Comparison of ENCODE assay signal across 1 cellular context in the genomic region with DNA sequence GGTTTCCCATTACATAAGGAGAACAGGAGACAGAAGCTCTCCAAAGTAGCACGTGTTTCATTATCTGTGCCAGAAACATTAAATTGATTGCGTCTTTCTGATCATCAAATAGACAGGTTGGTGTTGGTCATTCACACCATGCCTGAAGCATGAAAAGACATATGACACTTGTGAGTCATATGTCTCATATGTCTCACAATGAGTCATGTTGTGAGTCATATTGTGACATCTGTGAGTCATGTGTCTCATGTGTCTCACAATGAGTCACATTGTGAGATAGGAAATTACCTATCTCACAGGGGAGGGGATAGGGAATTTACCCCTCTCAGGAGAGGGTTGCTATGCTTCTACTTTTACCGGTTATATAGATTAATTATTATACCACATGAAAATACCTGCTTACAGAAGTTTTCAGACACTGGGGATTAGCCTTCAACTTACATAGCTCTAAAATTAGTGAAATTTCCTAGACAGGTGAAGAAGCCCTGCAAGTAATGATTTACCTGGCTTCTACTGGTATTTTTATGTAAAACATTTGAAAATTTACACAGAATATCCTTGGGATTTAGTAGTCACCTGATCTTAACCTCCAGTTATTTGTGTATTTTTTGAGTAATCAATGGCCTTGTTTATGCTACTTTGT.
A peak's percentile ranks its signal among the peaks of the same experiment; 100 is the strongest.
TF ChIP-seq lines count a peak whose summit lies in the region.

No MANE protein-coding gene starts in this region.

TF ChIP-seq in GM12878, 131 proteins besides CTCF, POLR2A, EP300 and RAD21 (continued from another document and continues in another):
- TF ChIP-seq, protein P1, sequence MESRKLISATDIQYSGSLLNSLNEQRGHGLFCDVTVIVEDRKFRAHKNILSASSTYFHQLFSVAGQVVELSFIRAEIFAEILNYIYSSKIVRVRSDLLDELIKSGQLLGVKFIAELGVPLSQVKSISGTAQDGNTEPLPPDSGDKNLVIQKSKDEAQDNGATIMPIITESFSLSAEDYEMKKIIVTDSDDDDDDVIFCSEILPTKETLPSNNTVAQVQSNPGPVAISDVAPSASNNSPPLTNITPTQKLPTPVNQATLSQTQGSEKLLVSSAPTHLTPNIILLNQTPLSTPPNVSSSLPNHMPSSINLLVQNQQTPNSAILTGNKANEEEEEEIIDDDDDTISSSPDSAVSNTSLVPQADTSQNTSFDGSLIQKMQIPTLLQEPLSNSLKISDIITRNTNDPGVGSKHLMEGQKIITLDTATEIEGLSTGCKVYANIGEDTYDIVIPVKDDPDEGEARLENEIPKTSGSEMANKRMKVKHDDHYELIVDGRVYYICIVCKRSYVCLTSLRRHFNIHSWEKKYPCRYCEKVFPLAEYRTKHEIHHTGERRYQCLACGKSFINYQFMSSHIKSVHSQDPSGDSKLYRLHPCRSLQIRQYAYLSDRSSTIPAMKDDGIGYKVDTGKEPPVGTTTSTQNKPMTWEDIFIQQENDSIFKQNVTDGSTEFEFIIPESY (IDR thresholded peaks at IDR 0.05), result peak; percentile 65; the same call in 1 of the 2 replicates
- TF ChIP-seq NKRF (conservative IDR thresholded peaks at IDR 0.05), result no peak
- peak; percentile 90 for TF ChIP-seq CHD2 (IDR thresholded peaks at IDR 0.05; ENCODE audit: borderline replicate concordance, low read depth, low read length)
- peak; percentile 98 for TF ChIP-seq RELA (IDR thresholded peaks at IDR 0.05; ENCODE audit: borderline replicate concordance, partially characterized antibody)
- no peak for TF ChIP-seq PAX8 (IDR thresholded peaks at IDR 0.05)
- TF ChIP-seq NR2C1 (IDR thresholded peaks at IDR 0.05), result no peak
- peak; percentile 87 for TF ChIP-seq NR2F1 (conservative IDR thresholded peaks at IDR 0.05)
- TF ChIP-seq PML (IDR thresholded peaks at IDR 0.05; ENCODE audit: low read length), result peak; percentile 96
- no peak for TF ChIP-seq PRDM15 (CRISPR knock-in tag; IDR thresholded peaks at IDR 0.05)
- TF ChIP-seq E2F4 (IDR thresholded peaks at IDR 0.05; ENCODE audit: low read depth, low read length), result no peak
- peak; percentile 91 to 97 for TF ChIP-seq IKZF2 (IDR thresholded peaks at IDR 0.05)
- TF ChIP-seq NFXL1 (IDR thresholded peaks at IDR 0.05; ENCODE audit: borderline replicate concordance), result no peak
- peak; percentile 100 for TF ChIP-seq NFIC (IDR thresholded peaks at IDR 0.05; ENCODE audit: low read depth, low read length)
- TF ChIP-seq KLF5 (IDR thresholded peaks at IDR 0.05; ENCODE audit: partially characterized antibody), result peak; percentile 32
- peak; percentile 14 for TF ChIP-seq FOS (IDR thresholded peaks at IDR 0.05; ENCODE audit: borderline replicate concordance, extremely low read depth, insufficient read length)
- TF ChIP-seq CEBPB (IDR thresholded peaks at IDR 0.05; ENCODE audit: borderline replicate concordance in 1 of 2, low read depth in 2 of 2, low read length in 2 of 2), result peak in 1 of 2 experiments; percentile 95; a peak in 2 of 4 replicates
- TF ChIP-seq TAF1 (IDR thresholded peaks at IDR 0.05; ENCODE audit: borderline replicate concordance, low read depth, low read length), result 0 out of 2 replicates have a peak, but pooled peaks have one; percentile 14
- TF ChIP-seq, protein P2, sequence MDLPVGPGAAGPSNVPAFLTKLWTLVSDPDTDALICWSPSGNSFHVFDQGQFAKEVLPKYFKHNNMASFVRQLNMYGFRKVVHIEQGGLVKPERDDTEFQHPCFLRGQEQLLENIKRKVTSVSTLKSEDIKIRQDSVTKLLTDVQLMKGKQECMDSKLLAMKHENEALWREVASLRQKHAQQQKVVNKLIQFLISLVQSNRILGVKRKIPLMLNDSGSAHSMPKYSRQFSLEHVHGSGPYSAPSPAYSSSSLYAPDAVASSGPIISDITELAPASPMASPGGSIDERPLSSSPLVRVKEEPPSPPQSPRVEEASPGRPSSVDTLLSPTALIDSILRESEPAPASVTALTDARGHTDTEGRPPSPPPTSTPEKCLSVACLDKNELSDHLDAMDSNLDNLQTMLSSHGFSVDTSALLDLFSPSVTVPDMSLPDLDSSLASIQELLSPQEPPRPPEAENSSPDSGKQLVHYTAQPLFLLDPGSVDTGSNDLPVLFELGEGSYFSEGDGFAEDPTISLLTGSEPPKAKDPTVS (IDR thresholded peaks at IDR 0.05; ENCODE audit: low read depth, low read length), result no peak
- TF ChIP-seq SPI1 (IDR thresholded peaks at IDR 0.05; ENCODE audit: borderline replicate concordance, insufficient read depth, low read depth, low read length), result no peak
- TF ChIP-seq SUPT20H (IDR thresholded peaks at IDR 0.05; ENCODE audit: borderline replicate concordance, control insufficient read depth, low read depth, low read length), result no peak
- TF ChIP-seq BRCA1 (IDR thresholded peaks at IDR 0.05; ENCODE audit: low read depth, low read length), result no peak
- TF ChIP-seq, protein P3, sequence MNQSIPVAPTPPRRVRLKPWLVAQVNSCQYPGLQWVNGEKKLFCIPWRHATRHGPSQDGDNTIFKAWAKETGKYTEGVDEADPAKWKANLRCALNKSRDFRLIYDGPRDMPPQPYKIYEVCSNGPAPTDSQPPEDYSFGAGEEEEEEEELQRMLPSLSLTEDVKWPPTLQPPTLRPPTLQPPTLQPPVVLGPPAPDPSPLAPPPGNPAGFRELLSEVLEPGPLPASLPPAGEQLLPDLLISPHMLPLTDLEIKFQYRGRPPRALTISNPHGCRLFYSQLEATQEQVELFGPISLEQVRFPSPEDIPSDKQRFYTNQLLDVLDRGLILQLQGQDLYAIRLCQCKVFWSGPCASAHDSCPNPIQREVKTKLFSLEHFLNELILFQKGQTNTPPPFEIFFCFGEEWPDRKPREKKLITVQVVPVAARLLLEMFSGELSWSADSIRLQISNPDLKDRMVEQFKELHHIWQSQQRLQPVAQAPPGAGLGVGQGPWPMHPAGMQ (IDR thresholded peaks at IDR 0.05; ENCODE audit: borderline replicate concordance), result no peak
- no peak for TF ChIP-seq ASH2L (IDR thresholded peaks at IDR 0.05; ENCODE audit: borderline replicate concordance, low read depth)
- no peak for TF ChIP-seq SREBF1 (IDR thresholded peaks at IDR 0.05; ENCODE audit: low read length)
- peak; percentile 77 for TF ChIP-seq ZNF24 (IDR thresholded peaks at IDR 0.05)
- no peak for TF ChIP-seq CHD1 (IDR thresholded peaks at IDR 0.05; ENCODE audit: low read depth, low read length)
- no peak; the same call in 1 of the 2 replicates for TF ChIP-seq ZNF207 (IDR thresholded peaks at IDR 0.05; ENCODE audit: borderline replicate concordance)
- TF ChIP-seq GABPA (IDR thresholded peaks at IDR 0.05; ENCODE audit: low read depth), result peak; percentile 83
- TF ChIP-seq RCOR1 (conservative IDR thresholded peaks at IDR 0.05; ENCODE audit: low read depth, low read length), result 0 out of 2 replicates have a peak, but pooled peaks have one; percentile 71
- no peak for TF ChIP-seq BCLAF1 (IDR thresholded peaks at IDR 0.05)
- no peak for TF ChIP-seq ZNF384 (IDR thresholded peaks at IDR 0.05; ENCODE audit: borderline replicate concordance, low read depth, low read length)
- TF ChIP-seq CREM (IDR thresholded peaks at IDR 0.05; ENCODE audit: low read depth), result peak; percentile 98
- peak; percentile 98 for TF ChIP-seq RAD51 (IDR thresholded peaks at IDR 0.05)
- TF ChIP-seq DPF2 (IDR thresholded peaks at IDR 0.05), result peak; percentile 100
- TF ChIP-seq ZSCAN29 (IDR thresholded peaks at IDR 0.05), result no peak
- peak; percentile 90 for TF ChIP-seq ZNF592 (IDR thresholded peaks at IDR 0.05)
- peak in 1 of 2 experiments; percentile 96; a peak in 2 of 4 replicates for TF ChIP-seq ETV6 (conservative IDR thresholded peaks at IDR 0.05 in 1 of 2, IDR thresholded peaks at IDR 0.05 in 1 of 2; ENCODE audit: borderline replicate concordance in 1 of 2, low read depth in 1 of 2)
- TF ChIP-seq KAT2A (conservative IDR thresholded peaks at IDR 0.05; ENCODE audit: control insufficient read depth, low read depth, low read length), result no peak
- TF ChIP-seq STAT3 (IDR thresholded peaks at IDR 0.05; ENCODE audit: low read depth, low read length), result peak; percentile 99
